ENCODE assay signal across 8 cellular contexts in genomic region chr20:23349338-23350006, GRCh38. TPM values are rescaled to one million over a fixed set of nuclear protein-coding genes. Genes with fewer than 3 reads are reported as not detected.
DNase-seq lines count a peak whose midpoint lies in the region; ATAC-seq, FAIRE-seq and TF ChIP-seq lines count a peak whose summit lies in the region.

No MANE protein-coding gene starts in this region.

- H3K27me3 Mint-ChIP-seq in activated naive CD8-positive, alpha-beta T cell, result no peaks in the 10 kb centered on the region

- intact Hi-C loops in spleen (cut with DNase I; ENCODE audit: low total_unique reads), result no loop called here

- H3K9me3 ChIP-seq in iPS DF 6.9 (ENCODE audit: control insufficient read depth, insufficient read depth, low read length) (no peaks in the 10 kb centered on the region), spleen (no peaks in the 10 kb centered on the region)

- FAIRE-seq in D721Med (lab: Jason Lieb, UNC), result no peak

- no peak for TF ChIP-seq POLR2A in spleen (IDR thresholded peaks at IDR 0.05)

- ATAC-seq in GM19395 (IDR thresholded peaks at IDR 0.05; ENCODE audit: unreplicated experiment) (peak; percentile 16), HG03558 (IDR thresholded peaks at IDR 0.05; ENCODE audit: extremely low read depth, unreplicated experiment) (peak; percentile 1)

- H3K27me3 ChIP-seq in iPS DF 6.9 (ENCODE audit: control insufficient read depth, insufficient read depth, low read length) (no peaks in the 10 kb centered on the region), spleen (replicated peaks in 1 of 7) (no peaks in the 10 kb centered on the region)

- H3K4me1 ChIP-seq in iPS DF 6.9 (ENCODE audit: control insufficient read depth, insufficient read depth, low read length) (peaks cover 2% of the 10 kb centered on the region; the same call in 1 of the 2 replicates), spleen (peaks cover 16 to 40% (median 29%) of the 10 kb centered on the region in 6 donors)

- H3K4me3 ChIP-seq in iPS DF 6.9 (ENCODE audit: low read length) (peak overlapping the region; percentile 90; the same call in 1 of the 2 replicates), spleen (peak overlapping the region; percentile 89 to 97 (median 94))

- no peak overlapping the region for H3K27ac ChIP-seq in iPS DF 6.9 (ENCODE audit: low read length)
- peak overlapping the region; percentile 96 to 99 (median 99) for H3K27ac ChIP-seq in spleen

- H3K36me3 ChIP-seq in iPS DF 6.9 (ENCODE audit: control insufficient read depth, insufficient read depth, low read length) (peaks cover 2% of the 10 kb centered on the region; the same call in 1 of the 2 replicates), spleen (peaks cover 0 to 9% (median 8%) of the 10 kb centered on the region in 6 donors)

- H3K27ac Mint-ChIP-seq in activated naive CD8-positive, alpha-beta T cell, result peak overlapping the region; percentile 100

- H3K4me1 Mint-ChIP-seq in activated naive CD8-positive, alpha-beta T cell (ENCODE audit: low read depth), result peaks cover 30% of the 10 kb centered on the region

- H3K9me3 Mint-ChIP-seq in activated naive CD8-positive, alpha-beta T cell (ENCODE audit: low read depth), result no peaks in the 10 kb centered on the region

- DNase-seq in D721Med (ENCODE audit: insufficient read length, low spot score) (no peak), iPS DF 6.9 (ENCODE audit: low read depth, low spot score) (no peak), spleen (no peak), anterior cingulate cortex (lab: John Stamatoyannopoulos, UW) (no peak)
- no peak for DNase-seq in NK-92 treated with Interleukin-12 subunit alpha and Interleukin-12 subunit beta, amount 100 ng/mL, for 24 hours (lab: John Stamatoyannopoulos, UW)

- H3K36me3 Mint-ChIP-seq in activated naive CD8-positive, alpha-beta T cell, result peaks cover 3% of the 10 kb centered on the region

- H3K4me3 Mint-ChIP-seq in activated naive CD8-positive, alpha-beta T cell, result peak overlapping the region; percentile 94

- no CpG with 5 or more reads among the region's 11 CpGs for WGBS in iPS DF 6.9 (ENCODE audit: insufficient coverage, insufficient read length)
- WGBS in spleen, 5 donors, result 16 to 20% (median 18%) methylated on average over 11 of the region's 11 CpGs

- TF ChIP-seq CTCF in D721Med (IDR thresholded peaks at IDR 0.05; ENCODE audit: insufficient read depth, missing control alignments) (peak; percentile 31), spleen (IDR thresholded peaks at IDR 0.05 in 8 of 11, conservative IDR thresholded peaks at IDR 0.05 in 3 of 11) (peak in 9 of 11 experiments; percentile 24 to 65 (median 57))

RNA-seq across cellular contexts. Expression of gene NXT1, which starts 1.1 kb away (rescaled TPM):
- 10 to 100 TPM; 14.6 to 35.8 (median 22.6) TPM for total RNA-seq in spleen
- polyA plus RNA-seq in spleen, result 10 to 100 TPM; 19.7 to 37.4 (median 33.5) TPM

RNA-seq across cellular contexts. Expression of gene GZF1, which starts 12.5 kb away (rescaled TPM):
- total RNA-seq in spleen, result 10 to 100 TPM; 10.5 to 17.0 (median 12.0) TPM
- 1 to 10 TPM; 3.3 to 5.6 (median 3.8) TPM for polyA plus RNA-seq in spleen
